Comparison of ENCODE assay signal across 12 cellular contexts in the genomic region with DNA sequence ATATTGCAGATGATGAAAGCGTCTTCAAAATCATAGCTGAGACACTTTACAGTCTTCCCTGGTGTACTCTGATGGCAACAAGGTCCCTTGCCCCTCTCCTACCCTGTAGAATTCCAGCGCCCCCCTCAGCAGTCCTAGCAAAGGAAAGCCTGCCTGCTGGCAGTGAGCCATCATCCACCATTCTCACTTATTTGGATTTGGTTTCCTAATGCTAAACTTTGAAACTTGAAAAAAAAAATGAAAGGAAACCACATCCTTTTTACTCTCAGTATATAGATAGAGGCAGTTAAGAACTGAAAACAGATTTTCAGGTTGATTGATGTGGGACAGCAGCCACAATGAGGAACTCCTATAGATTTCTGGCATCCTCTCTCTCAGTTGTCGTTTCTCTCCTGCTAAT. TPM values are rescaled to one million over a fixed set of nuclear protein-coding genes. Genes with fewer than 3 reads are reported as not detected.
DNase-seq lines count a peak whose midpoint lies in the region; ATAC-seq lines count a peak whose summit lies in the region.
"Had no signal": no experiment of that assay in that cellular context is flagged by ENCODE, and none has a peak within 500 bp of the region (broad histone marks: within the 10 kb centered on the region; RNA-seq: fewer than 3 reads in every experiment).

A gene (plus strand): TSS at position 302 of the 400 bp plus-strand sequence. CDS start 37 bp downstream, at position 339.

- peak; percentile 74 to 81 for ATAC-seq in natural killer cell treated with Interleukin-12 subunit alpha and Interleukin-12 subunit beta and Interleukin-15 and Interleukin-18, amount 100 ng/mL, for 72 hours
- ATAC-seq in GM18502 (IDR thresholded peaks at IDR 0.05; ENCODE audit: poor library complexity, unreplicated experiment) (no peak), GM19035 (IDR thresholded peaks at IDR 0.05; ENCODE audit: unreplicated experiment) (no peak)
- no peak for ATAC-seq in stimulated activated memory B cell treated with anti-CD40 and anti-IgM and Interleukin-4, amounts not matched to agents 10 μg/mL and 1 μg/mL and 100 μg/mL, for 72 hours

- DNase-seq in KBM-7 (peak; percentile 38), T follicular helper cell (ENCODE audit: low read depth) (peak; percentile 36)
- peak; percentile 8 for DNase-seq in activated T-helper 9 cell treated with anti-CD3 and anti-CD28 coated beads, Interleukin-2, amount 50 U/mL, for 16 hours (ENCODE audit: low read depth)
- DNase-seq in natural killer cell treated with Interleukin-12 subunit alpha and Interleukin-12 subunit beta and Interleukin-15 and Interleukin-18, amount 100 ng/mL, for 72 hours (ENCODE audit: low spot score): peak; percentile 72
- DNase-seq: hippocampal formation, mesenchymal stem cell, NCI-H1105, NCI-H69, SW 1271 had no signal

- peaks cover 4% of the 10 kb centered on the region for H3K9me3 Mint-ChIP-seq in natural killer cell treated with Interleukin-12 subunit alpha and Interleukin-12 subunit beta and Interleukin-15 and Interleukin-18, amount 100 ng/mL, for 72 hours
- peaks cover 4% of the 10 kb centered on the region for H3K9me3 Mint-ChIP-seq in stimulated activated memory B cell treated with anti-CD40 and anti-IgM and Interleukin-4, amounts not matched to agents 10 μg/mL and 1 μg/mL and 100 μg/mL, for 72 hours

- in situ Hi-C loops in KBM-7 (cut with MboI; ENCODE audit: low pct_unique_long_range_greater_than_20kb, low sequenced_read_pairs): no loop called here

- peaks cover 45% of the 10 kb centered on the region for H3K36me3 Mint-ChIP-seq in natural killer cell treated with Interleukin-12 subunit alpha and Interleukin-12 subunit beta and Interleukin-15 and Interleukin-18, amount 100 ng/mL, for 72 hours
- no peaks in the 10 kb centered on the region for H3K36me3 Mint-ChIP-seq in stimulated activated memory B cell treated with anti-CD40 and anti-IgM and Interleukin-4, amounts not matched to agents 10 μg/mL and 1 μg/mL and 100 μg/mL, for 72 hours

- H3K27ac Mint-ChIP-seq in natural killer cell treated with Interleukin-12 subunit alpha and Interleukin-12 subunit beta and Interleukin-15 and Interleukin-18, amount 100 ng/mL, for 72 hours: peak within 1 kb of the TSS; percentile 81 to 99
- H3K27ac Mint-ChIP-seq in stimulated activated memory B cell treated with anti-CD40 and anti-IgM and Interleukin-4, amounts not matched to agents 10 μg/mL and 1 μg/mL and 100 μg/mL, for 72 hours: no peak within 1 kb of the TSS

- no peaks in the 10 kb centered on the region for H3K27me3 Mint-ChIP-seq in natural killer cell treated with Interleukin-12 subunit alpha and Interleukin-12 subunit beta and Interleukin-15 and Interleukin-18, amount 100 ng/mL, for 72 hours
- H3K27me3 Mint-ChIP-seq in stimulated activated memory B cell treated with anti-CD40 and anti-IgM and Interleukin-4, amounts not matched to agents 10 μg/mL and 1 μg/mL and 100 μg/mL, for 72 hours: peaks cover 9% of the 10 kb centered on the region

- peak within 1 kb of the TSS; percentile 91 for H3K4me3 Mint-ChIP-seq in natural killer cell treated with Interleukin-12 subunit alpha and Interleukin-12 subunit beta and Interleukin-15 and Interleukin-18, amount 100 ng/mL, for 72 hours
- H3K4me3 Mint-ChIP-seq in stimulated activated memory B cell treated with anti-CD40 and anti-IgM and Interleukin-4, amounts not matched to agents 10 μg/mL and 1 μg/mL and 100 μg/mL, for 72 hours: no peak within 1 kb of the TSS

- H3K4me1 Mint-ChIP-seq in natural killer cell treated with Interleukin-12 subunit alpha and Interleukin-12 subunit beta and Interleukin-15 and Interleukin-18, amount 100 ng/mL, for 72 hours (ENCODE audit: low read depth in 2 of 2): peaks cover 62 to 77% of the 10 kb centered on the region in 2 donors
- peaks cover 6% of the 10 kb centered on the region for H3K4me1 Mint-ChIP-seq in stimulated activated memory B cell treated with anti-CD40 and anti-IgM and Interleukin-4, amounts not matched to agents 10 μg/mL and 1 μg/mL and 100 μg/mL, for 72 hours

RNA-seq across cellular contexts. Expression of the gene that starts here (rescaled TPM):
- total RNA-seq in natural killer cell treated with Interleukin-12 subunit alpha and Interleukin-12 subunit beta and Interleukin-15 and Interleukin-18, amount 100 ng/mL, for 72 hours: 1,000 to 10,000 TPM in 1 of 2 donors, 100 to 1,000 TPM in 1; 522 to 1,702 TPM

Comparison
In these comparisons a context has a peak if more than half of its experiments do, and no peak if none do; other contexts are left out.
1. DNase-seq: peak in every context shown above with its lines; median percentile 72 in natural killer cell treated with Interleukin-12 subunit alpha and Interleukin-12 subunit beta and Interleukin-15 and Interleukin-18, amount 100 ng/mL, for 72 hours; 38 in KBM-7; 36 in T follicular helper cell; 8 in activated T-helper 9 cell treated with anti-CD3 and anti-CD28 coated beads, Interleukin-2, amount 50 U/mL, for 16 hours.
2. ATAC-seq: peak in natural killer cell treated with Interleukin-12 subunit alpha and Interleukin-12 subunit beta and Interleukin-15 and Interleukin-18, amount 100 ng/mL, for 72 hours (2 of 2); none in GM18502 (single experiment), stimulated activated memory B cell treated with anti-CD40 and anti-IgM and Interleukin-4, amounts not matched to agents 10 μg/mL and 1 μg/mL and 100 μg/mL, for 72 hours (single experiment) and GM19035 (single experiment).